ENCODE assay signal across 1 cellular context in genomic region chr12:53149992-53150391, GRCh38.
TF ChIP-seq lines count a peak whose summit lies in the region.

No MANE protein-coding gene starts in this region.

TF ChIP-seq in HepG2, 621 proteins besides CTCF, POLR2A, EP300 and RAD21:
- TF ChIP-seq, protein P1, sequence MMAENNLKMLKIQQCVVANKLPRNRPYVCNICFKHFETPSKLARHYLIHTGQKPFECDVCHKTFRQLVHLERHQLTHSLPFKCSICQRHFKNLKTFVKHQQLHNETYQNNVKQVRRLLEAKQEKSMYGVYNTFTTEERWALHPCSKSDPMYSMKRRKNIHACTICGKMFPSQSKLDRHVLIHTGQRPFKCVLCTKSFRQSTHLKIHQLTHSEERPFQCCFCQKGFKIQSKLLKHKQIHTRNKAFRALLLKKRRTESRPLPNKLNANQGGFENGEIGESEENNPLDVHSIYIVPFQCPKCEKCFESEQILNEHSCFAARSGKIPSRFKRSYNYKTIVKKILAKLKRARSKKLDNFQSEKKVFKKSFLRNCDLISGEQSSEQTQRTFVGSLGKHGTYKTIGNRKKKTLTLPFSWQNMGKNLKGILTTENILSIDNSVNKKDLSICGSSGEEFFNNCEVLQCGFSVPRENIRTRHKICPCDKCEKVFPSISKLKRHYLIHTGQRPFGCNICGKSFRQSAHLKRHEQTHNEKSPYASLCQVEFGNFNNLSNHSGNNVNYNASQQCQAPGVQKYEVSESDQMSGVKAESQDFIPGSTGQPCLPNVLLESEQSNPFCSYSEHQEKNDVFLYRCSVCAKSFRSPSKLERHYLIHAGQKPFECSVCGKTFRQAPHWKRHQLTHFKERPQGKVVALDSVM (CRISPR knock-in tag; IDR thresholded peaks at IDR 0.05), result peak; percentile 23; the same call in 1 of the 2 replicates
- peak; percentile 44; the same call in 1 of the 2 replicates for TF ChIP-seq ZNF121 (CRISPR knock-in tag; IDR thresholded peaks at IDR 0.05)
